Comparison of ENCODE assay signal across 1 cellular context in the genomic region with DNA sequence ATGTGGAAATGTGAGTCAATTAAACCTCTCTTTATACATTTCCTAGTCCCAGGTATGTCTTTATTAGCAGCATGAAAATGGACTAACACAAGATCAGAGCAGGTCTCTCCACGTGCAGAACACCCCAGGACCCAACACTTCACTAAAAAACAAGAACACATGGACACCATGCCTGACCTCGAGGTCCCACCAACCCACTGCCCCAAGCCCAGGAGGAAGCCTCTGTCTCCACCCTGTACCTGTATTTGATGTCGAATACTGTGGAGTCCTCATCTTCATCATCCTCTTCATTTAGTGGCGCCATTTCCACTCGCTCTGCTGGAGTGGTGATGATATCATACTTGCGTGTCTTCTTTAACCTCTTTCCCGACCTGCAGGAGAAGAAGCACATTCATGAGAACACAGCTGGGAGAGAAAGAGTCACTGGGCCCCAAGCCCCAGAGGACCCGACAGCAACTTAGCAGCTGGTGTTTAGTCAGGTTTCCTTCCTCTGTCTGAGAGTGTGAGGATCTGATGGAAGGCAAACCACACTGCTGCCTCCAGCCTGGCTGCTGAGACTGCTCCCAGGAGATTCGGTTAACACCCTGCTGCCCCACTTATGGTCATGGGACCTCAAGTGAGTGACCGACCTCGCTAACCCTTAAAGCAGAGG.
TF ChIP-seq lines count a peak whose summit lies in the region.

No MANE protein-coding gene starts in this region.

TF ChIP-seq in IMR-90, 13 proteins besides CTCF, POLR2A, EP300 and RAD21 (continued from another document):
- TF ChIP-seq USF2 (IDR thresholded peaks at IDR 0.05; ENCODE audit: low read depth, low read length) (no peak), MXI1 (IDR thresholded peaks at IDR 0.05; ENCODE audit: borderline replicate concordance, low read depth, low read length) (no peak), ELK1 (IDR thresholded peaks at IDR 0.05; ENCODE audit: borderline replicate concordance, low read depth, low read length) (no peak), RCOR1 (IDR thresholded peaks at IDR 0.05; ENCODE audit: insufficient replicate concordance, low read length) (no peak), NFE2L2 (IDR thresholded peaks at IDR 0.05; ENCODE audit: low read depth, low read length) (no peak), RFX5 (IDR thresholded peaks at IDR 0.05; ENCODE audit: low read depth, low read length) (no peak)
